In genomic region chr6:20092071-20092566, GRCh38 we compare ENCODE assay signal across 1 cellular context.
TF ChIP-seq lines count a peak whose summit lies in the region.

No MANE protein-coding gene starts in this region.

TF ChIP-seq in GM23338, 12 proteins besides CTCF, POLR2A, EP300 and RAD21 (continued from another document):
- no peak for TF ChIP-seq REST (IDR thresholded peaks at IDR 0.05; ENCODE audit: unreplicated experiment)
- no peak for TF ChIP-seq ZNF114 (CRISPR knock-in tag; IDR thresholded peaks at IDR 0.05)
